8 cellular contexts compared by ENCODE assay signal in genomic region chr6:34238507-34239239, GRCh38. TPM values are rescaled to one million over a fixed set of nuclear protein-coding genes. Genes with fewer than 3 reads are reported as not detected.
DNase-seq lines count a peak whose midpoint lies in the region; ATAC-seq and TF ChIP-seq lines count a peak whose summit lies in the region.

No MANE protein-coding gene starts in this region.

- intact Hi-C loops in CD8-positive, alpha-beta T cell (cut with DNase I, micrococcal nuclease) = loop anchor here (1.0 to 10.0 kb wide), 9 partner anchors 11 to 1019 kb away; partner anchors contain the start of genes PHF1 (in 2 of the 2), ANKS1A (in 1 of the 2), CUTA (in 1 of the 2) and LEMD2 (in 1 of the 2)

- ATAC-seq in CD8-positive, alpha-beta T cell = no peak
- no peak for ATAC-seq in natural killer cell treated with Interleukin-12 subunit alpha and Interleukin-12 subunit beta and Interleukin-15 and Interleukin-18, amount 100 ng/mL, for 72 hours
- ATAC-seq in HG03139 (IDR thresholded peaks at IDR 0.05; ENCODE audit: unreplicated experiment) = no peak
- ATAC-seq in GM21717 (IDR thresholded peaks at IDR 0.05; ENCODE audit: unreplicated experiment) = no peak

- no peak for DNase-seq in CD8-positive, alpha-beta T cell
- DNase-seq in cerebellum (ENCODE audit: low spot score) (peak; percentile 15), pons (ENCODE audit: low spot score) (no peak), NCI-H774 (lab: John Stamatoyannopoulos, UW) (no peak)
- no peak for DNase-seq in natural killer cell treated with Interleukin-12 subunit alpha and Interleukin-12 subunit beta and Interleukin-15 and Interleukin-18, amount 100 ng/mL, for 72 hours (ENCODE audit: low spot score)

- peaks cover 41% of the 10 kb centered on the region for H3K36me3 Mint-ChIP-seq in CD8-positive, alpha-beta T cell
- H3K36me3 Mint-ChIP-seq in natural killer cell treated with Interleukin-12 subunit alpha and Interleukin-12 subunit beta and Interleukin-15 and Interleukin-18, amount 100 ng/mL, for 72 hours = no peaks in the 10 kb centered on the region

- peak overlapping the region; percentile 90 for H3K27ac Mint-ChIP-seq in CD8-positive, alpha-beta T cell
- H3K27ac Mint-ChIP-seq in natural killer cell treated with Interleukin-12 subunit alpha and Interleukin-12 subunit beta and Interleukin-15 and Interleukin-18, amount 100 ng/mL, for 72 hours = peak overlapping the region; percentile 23 to 70

- H3K4me1 ChIP-seq in CD8-positive, alpha-beta T cell (ENCODE audit: insufficient read depth, low read length) = peaks cover 28% of the 10 kb centered on the region

- peak overlapping the region; percentile 71 for H3K27ac ChIP-seq in CD8-positive, alpha-beta T cell (ENCODE audit: low read depth, low read length)
- H3K27ac ChIP-seq in KOPT-K1 (ENCODE audit: low read depth, low read length, poor library complexity, severe bottlenecking) = peak overlapping the region; percentile 97

- H3K4me3 Mint-ChIP-seq in CD8-positive, alpha-beta T cell = peak overlapping the region; percentile 84
- H3K4me3 Mint-ChIP-seq in natural killer cell treated with Interleukin-12 subunit alpha and Interleukin-12 subunit beta and Interleukin-15 and Interleukin-18, amount 100 ng/mL, for 72 hours = peak overlapping the region; percentile 82

- no peaks in the 10 kb centered on the region for H3K9me3 Mint-ChIP-seq in CD8-positive, alpha-beta T cell
- no peaks in the 10 kb centered on the region for H3K9me3 Mint-ChIP-seq in natural killer cell treated with Interleukin-12 subunit alpha and Interleukin-12 subunit beta and Interleukin-15 and Interleukin-18, amount 100 ng/mL, for 72 hours

- no peaks in the 10 kb centered on the region for H3K27me3 ChIP-seq in CD8-positive, alpha-beta T cell (ENCODE audit: insufficient read depth, low read length)

- H3K4me3 ChIP-seq in CD8-positive, alpha-beta T cell (ENCODE audit: low read depth, low read length) = peak overlapping the region; percentile 90

- H3K36me3 ChIP-seq in CD8-positive, alpha-beta T cell (ENCODE audit: insufficient read depth, low read length) = peaks cover 21% of the 10 kb centered on the region
- H3K36me3 ChIP-seq in KOPT-K1 (ENCODE audit: insufficient read depth, low read length) = peaks cover 45% of the 10 kb centered on the region

- no peaks in the 10 kb centered on the region for H3K9me3 ChIP-seq in CD8-positive, alpha-beta T cell (ENCODE audit: low read length)
- no peaks in the 10 kb centered on the region for H3K9me3 ChIP-seq in KOPT-K1 (ENCODE audit: insufficient read depth, low read length, poor library complexity, severe bottlenecking)

- H3K27me3 Mint-ChIP-seq in CD8-positive, alpha-beta T cell (ENCODE audit: low read depth) = no peaks in the 10 kb centered on the region
- no peaks in the 10 kb centered on the region for H3K27me3 Mint-ChIP-seq in natural killer cell treated with Interleukin-12 subunit alpha and Interleukin-12 subunit beta and Interleukin-15 and Interleukin-18, amount 100 ng/mL, for 72 hours

- TF ChIP-seq CTCF in CD8-positive, alpha-beta T cell (IDR thresholded peaks at IDR 0.05) = no peak

- POLR2A ChIA-PET in CD8-positive, alpha-beta T cell (lab: Charles Lee) = no interaction called here

- CTCF ChIA-PET in CD8-positive, alpha-beta T cell (lab: Charles Lee) = no interaction called here

- H3K4me1 Mint-ChIP-seq in CD8-positive, alpha-beta T cell (ENCODE audit: low read depth) = peaks cover 55% of the 10 kb centered on the region
- H3K4me1 Mint-ChIP-seq in natural killer cell treated with Interleukin-12 subunit alpha and Interleukin-12 subunit beta and Interleukin-15 and Interleukin-18, amount 100 ng/mL, for 72 hours (ENCODE audit: low read depth in 2 of 2) = peaks cover 23 to 31% of the 10 kb centered on the region in 2 donors

RNA-seq across cellular contexts. Expression of gene HMGA1, which starts 2.0 kb away (rescaled TPM):
- total RNA-seq in CD8-positive, alpha-beta T cell = 100 to 1,000 TPM; 107 to 113 TPM
- total RNA-seq in cerebellum = 17.6 TPM
- 100 to 1,000 TPM; 151 to 556 TPM for total RNA-seq in natural killer cell treated with Interleukin-12 subunit alpha and Interleukin-12 subunit beta and Interleukin-15 and Interleukin-18, amount 100 ng/mL, for 72 hours

RNA-seq across cellular contexts. Expression of gene SMIM29, which starts 10.1 kb away (rescaled TPM):
- 10 to 100 TPM; 12.7 to 14.2 TPM for total RNA-seq in CD8-positive, alpha-beta T cell
- 15.9 TPM for total RNA-seq in cerebellum
- total RNA-seq in natural killer cell treated with Interleukin-12 subunit alpha and Interleukin-12 subunit beta and Interleukin-15 and Interleukin-18, amount 100 ng/mL, for 72 hours = 10 to 100 TPM; 15.9 to 20.9 TPM
